In the genomic region with DNA sequence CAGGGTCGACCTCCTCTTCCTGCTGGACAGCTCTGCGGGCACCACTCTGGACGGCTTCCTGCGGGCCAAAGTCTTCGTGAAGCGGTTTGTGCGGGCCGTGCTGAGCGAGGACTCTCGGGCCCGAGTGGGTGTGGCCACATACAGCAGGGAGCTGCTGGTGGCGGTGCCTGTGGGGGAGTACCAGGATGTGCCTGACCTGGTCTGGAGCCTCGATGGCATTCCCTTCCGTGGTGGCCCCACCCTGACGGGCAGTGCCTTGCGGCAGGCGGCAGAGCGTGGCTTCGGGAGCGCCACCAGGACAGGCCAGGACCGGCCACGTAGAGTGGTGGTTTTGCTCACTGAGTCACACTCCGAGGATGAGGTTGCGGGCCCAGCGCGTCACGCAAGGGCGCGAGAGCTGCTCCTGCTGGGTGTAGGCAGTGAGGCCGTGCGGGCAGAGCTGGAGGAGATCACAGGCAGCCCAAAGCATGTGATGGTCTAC, we compare ENCODE assay signal across 19 cellular contexts. TPM values are rescaled to one million over a fixed set of nuclear protein-coding genes. Genes with fewer than 3 reads are reported as not detected.
DNase-seq lines count a peak whose midpoint lies in the region; ATAC-seq, FAIRE-seq and TF ChIP-seq lines count a peak whose summit lies in the region.
"Had no signal": no experiment of that assay in that cellular context is flagged by ENCODE, and none has a peak within 500 bp of the region (broad histone marks: within the 10 kb centered on the region; RNA-seq: fewer than 3 reads in every experiment).

No MANE protein-coding gene starts in this region.

- WGBS in HepG2 (ENCODE audit: low lambda C conversion rate) = 90% methylated on average over 9 of the region's 31 CpGs

- H3K4me1 Mint-ChIP-seq in WTC11 = no peaks in the 10 kb centered on the region

- TF ChIP-seq CTCF in WTC11 (IDR thresholded peaks at IDR 0.05) (no peak), HepG2 (CRISPR knock-in tag; IDR thresholded peaks at IDR 0.05) (no peak)

- no peaks in the 10 kb centered on the region for H3K36me3 ChIP-seq in H7 (replicated peaks; ENCODE audit: control insufficient read depth, insufficient read depth, low read length)
- no peaks in the 10 kb centered on the region for H3K36me3 ChIP-seq in HepG2 (replicated peaks in 1 of 2; ENCODE audit: control insufficient read depth in 1 of 2, insufficient read depth in 2 of 2, low read length in 2 of 2)
- H3K36me3 ChIP-seq: BLaER1 treated with 17β-estradiol and CSF1 and Interleukin-3, amounts not matched to agents 10 nM and 100 nM; Peyer's patch; SJSA1 had no signal

- POLR2A ChIA-PET in WTC11 (lab: Charles Lee) = interaction anchor here (1.1 kb wide), 1 partner anchor 89 kb away, joined by 3 read pairs; no protein-coding TSS in a partner anchor
- POLR2A ChIA-PET in HepG2 (lab: Yijun Ruan, JAX) = no interaction called here

- H3K27me3 ChIP-seq in H7 (ENCODE audit: control insufficient read depth, insufficient read depth, low read length) = no peaks in the 10 kb centered on the region
- H3K27me3 ChIP-seq in HepG2 (ENCODE audit: control insufficient read depth in 1 of 2, insufficient read depth in 2 of 2, low read length in 2 of 2) = peaks cover 1 to 37% of the 10 kb centered on the region in 2 experiments; a peak in 4 of 5 replicates
- H3K27me3 ChIP-seq: BLaER1 treated with 17β-estradiol and CSF1 and Interleukin-3, amounts not matched to agents 10 nM and 100 nM; Peyer's patch; SJSA1 had no signal

- FAIRE-seq in HepG2 (lab: Jason Lieb, UNC) = no peak

- H3K9ac ChIP-seq in HepG2 (ENCODE audit: insufficient read depth, low read depth, low read length) = no peak overlapping the region
- H3K9ac ChIP-seq: BLaER1 treated with 17β-estradiol and CSF1 and Interleukin-3, amounts not matched to agents 10 nM and 100 nM had no signal

- no peak overlapping the region for H3K27ac Mint-ChIP-seq in WTC11
- H3K27ac Mint-ChIP-seq: CD8-positive, alpha-beta T cell had no signal

- no peaks in the 10 kb centered on the region for H3K36me3 Mint-ChIP-seq in WTC11
- H3K36me3 Mint-ChIP-seq: CD8-positive, alpha-beta T cell had no signal

- no TSS peak for BruUV-seq in HepG2 (replicated peaks; lab: Mats Ljungman, UMichigan)

- H3K9me3 ChIP-seq in HepG2 (ENCODE audit: low read length) = no peaks in the 10 kb centered on the region
- H3K9me3 ChIP-seq: Peyer's patch, SJSA1 had no signal

- intact Hi-C loops in HepG2 (cut with micrococcal nuclease; ENCODE audit: unreplicated experiment) (no loop called here), posterior vena cava (cut with DNase I) (no loop called here)

- no peak overlapping the region for H3K27ac ChIP-seq in HepG2 (ENCODE audit: extremely low read length, insufficient read depth, low read length)
- H3K27ac ChIP-seq: BLaER1 treated with 17β-estradiol and CSF1 and Interleukin-3, amounts not matched to agents 10 nM and 100 nM; Peyer's patch; SJSA1 had no signal

- CTCF ChIA-PET in WTC11 (lab: Charles Lee) (interaction anchor here (1.0 to 2.8 kb wide), 3 partner anchors 8 to 173 kb away, joined by 3 to 16 read pairs (median 6); no protein-coding TSS in a partner anchor), HepG2 (lab: Yijun Ruan, JAX; ENCODE audit: low intra/inter-chr PET ratio, low total read pairs) (no interaction called here)

- no peaks in the 10 kb centered on the region; the same call in 1 of the 2 replicates for H3K9me3 Mint-ChIP-seq in WTC11
- H3K9me3 Mint-ChIP-seq: CD8-positive, alpha-beta T cell had no signal

- DNase-seq in H7 = peak; percentile 54
- DNase-seq in WTC11 (ENCODE audit: low spot score) = no peak
- DNase-seq in HepG2 (ENCODE audit: low spot score) = no peak
- peak; percentile 73 for DNase-seq in posterior vena cava (ENCODE audit: low spot score)
- no peak for DNase-seq in DMS114 treated with DMSO at 0.1 percent for 48 hours (lab: John Stamatoyannopoulos, UW; ENCODE audit: unreplicated experiment)
- no peak for DNase-seq in NCI-H2029 (lab: John Stamatoyannopoulos, UW)
- DNase-seq in stimulated activated CD4-positive, alpha-beta T cell treated with anti-CD3 and anti-CD28 coated beads, Interleukin-12 subunit alpha, Interleukin-12 subunit beta, amount 100 ng/mL, for 4 hours = no peak
- DNase-seq: CD8-positive, alpha-beta T cell; HCEC 1CT; MM.1S; NCI-H1092 treated with DMSO at 0.1 percent for 48 hours; NCI-H146; NCI-H2081 treated with DMSO at 0.1 percent for 48 hours had no signal

- H3K27me3 Mint-ChIP-seq in WTC11 (ENCODE audit: low read depth) = no peaks in the 10 kb centered on the region

- in situ Hi-C loops in HepG2 (cut with HindIII; ENCODE audit: extremely low pct_ligation_motif_present, low pct_unique_long_range_greater_than_20kb) = no loop called here

- H3K4me3 ChIP-seq in H7 (ENCODE audit: insufficient read depth, low read depth, low read length) (no peak overlapping the region), HepG2 (replicated peaks in 1 of 3; ENCODE audit: insufficient read depth in 1 of 3, low read depth in 2 of 3, low read length in 3 of 3) (no peak overlapping the region)
- H3K4me3 ChIP-seq: BLaER1 treated with 17β-estradiol and CSF1 and Interleukin-3, amounts not matched to agents 10 nM and 100 nM; Peyer's patch; SJSA1 had no signal

- no peak overlapping the region for H3K4me2 ChIP-seq in HepG2 (ENCODE audit: low read depth, low read length)
- H3K4me2 ChIP-seq: BLaER1 treated with 17β-estradiol and CSF1 and Interleukin-3, amounts not matched to agents 10 nM and 100 nM had no signal

- TF ChIP-seq RAD21 in HepG2 (CRISPR knock-in tag; IDR thresholded peaks at IDR 0.05) = no peak

- TF ChIP-seq POLR2A in HepG2 (IDR thresholded peaks at IDR 0.05; ENCODE audit: insufficient read depth in 1 of 2, low read depth in 2 of 2, low read length in 2 of 2) = no peak

- no peaks in the 10 kb centered on the region for H4K20me1 ChIP-seq in HepG2 (ENCODE audit: insufficient read depth, low read length)
- H4K20me1 ChIP-seq: BLaER1 treated with 17β-estradiol and CSF1 and Interleukin-3, amounts not matched to agents 10 nM and 100 nM had no signal

- no peak overlapping the region for H3K4me3 Mint-ChIP-seq in WTC11
- H3K4me3 Mint-ChIP-seq: CD8-positive, alpha-beta T cell had no signal

- H2AFZ ChIP-seq in HepG2 (ENCODE audit: low read length) = no peak overlapping the region

- no peaks in the 10 kb centered on the region for H3K79me2 ChIP-seq in HepG2 (ENCODE audit: insufficient read depth, low read length)

- H3K4me1 ChIP-seq in HepG2 (ENCODE audit: insufficient read depth, low read length) = no peaks in the 10 kb centered on the region
- H3K4me1 ChIP-seq: Peyer's patch, SJSA1 had no signal

- ATAC-seq in WTC11 (peak; percentile 58), HepG2 (no peak), GM21390 (IDR thresholded peaks at IDR 0.05; ENCODE audit: unreplicated experiment) (no peak)
- ATAC-seq: CD8-positive, alpha-beta T cell had no signal

- TF ChIP-seq EP300 in HepG2 (IDR thresholded peaks at IDR 0.05; ENCODE audit: low read depth in 2 of 2, low read length in 2 of 2) (no peak), HepG2 (CRISPR knock-in tag; IDR thresholded peaks at IDR 0.05; ENCODE audit: borderline replicate concordance) (no peak)

TF ChIP-seq in WTC11, 78 proteins besides CTCF, POLR2A, EP300 and RAD21 (continues in another document):
- TF ChIP-seq USF2 (CRISPR knock-in tag; IDR thresholded peaks at IDR 0.05) (no peak), NFATC4 (CRISPR knock-in tag; IDR thresholded peaks at IDR 0.05) (no peak)

RNA-seq across cellular contexts. Expression of gene VWA2, which starts 46.9 kb away (rescaled TPM):
- 0.21 and 0.44 TPM in 2 replicates for total RNA-seq in H7 (2014; rRNA removed; shearing (Covaris generic))
- total RNA-seq in WTC11 (2021) (2.1 to 3.1 TPM (median 2.7 TPM) in 3 replicates), HepG2 (2016; rRNA removed; fragmentation: Illumina TruSeq; extraction: Trizol) (not detected in 2 replicates), posterior vena cava (not detected)
- not detected in 2 replicates for total RNA-seq in HepG2 (2016; cell fraction: cytosol; rRNA removed; fragmentation: Illumina TruSeq; extraction: Trizol; ENCODE audit: low read depth)
- not detected in 2 replicates for total RNA-seq in HepG2 (2016; cell fraction: insoluble cytoplasmic fraction; rRNA removed; fragmentation: Illumina TruSeq; extraction: Trizol)
- total RNA-seq in HepG2 (2016; cell fraction: membrane; rRNA removed; fragmentation: Illumina TruSeq; extraction: Trizol) = not detected in 2 replicates
- total RNA-seq in HepG2 (2016; cell fraction: nucleus; rRNA removed; fragmentation: Illumina TruSeq; extraction: Trizol) = not detected in 2 replicates
- not detected in 2 replicates for polyA plus RNA-seq in HepG2 (2011; rRNA removed)
- not detected in 2 replicates for polyA plus RNA-seq in HepG2 (2011; cell fraction: cytosol; rRNA removed)
- polyA plus RNA-seq in HepG2 (2011; cell fraction: nucleus; rRNA removed) = not detected in 2 replicates
- not detected in 2 replicates for polyA plus RNA-seq in HepG2 (2012)
- not detected in 2 replicates for polyA plus RNA-seq in HepG2 (2016; cell fraction: cytosol; fragmentation: Illumina TruSeq; extraction: Trizol; ENCODE audit: low read depth)
- polyA plus RNA-seq in HepG2 (2016; cell fraction: insoluble cytoplasmic fraction; fragmentation: Illumina TruSeq; extraction: Trizol; ENCODE audit: low read depth) = not detected in 2 replicates
- polyA plus RNA-seq in HepG2 (2016; cell fraction: membrane; fragmentation: Illumina TruSeq; extraction: Trizol; ENCODE audit: low read depth) = not detected in 2 replicates
- not detected in 2 replicates for polyA plus RNA-seq in HepG2 (2016; cell fraction: nucleus; fragmentation: Illumina TruSeq; extraction: Trizol; ENCODE audit: insufficient read depth, low read depth)
- 0.07 TPM in 1 of 2 replicates, not detected in the other for polyA minus RNA-seq in HepG2 (2011; rRNA and poly(A)+ RNA removed; ENCODE audit: low replicate concordance)
- not detected in 2 replicates for polyA minus RNA-seq in HepG2 (2011; cell fraction: cytosol; rRNA and poly(A)+ RNA removed)
- not detected in 2 replicates for polyA minus RNA-seq in HepG2 (2011; cell fraction: nucleus; rRNA and poly(A)+ RNA removed)
- total RNA-seq: CD8-positive, alpha-beta T cell; LHCN-M2; NCI-H460; SJSA1 had no signal

Comparison
In these comparisons a context has a peak if more than half of its experiments do, and no peak if none do; other contexts are left out.
1. DNase-seq: peak in H7 (single experiment) and posterior vena cava (single experiment); none in WTC11 (single experiment), HepG2 (single experiment), DMS114 treated with DMSO at 0.1 percent for 48 hours (single experiment), NCI-H2029 (single experiment) and stimulated activated CD4-positive, alpha-beta T cell treated with anti-CD3 and anti-CD28 coated beads, Interleukin-12 subunit alpha, Interleukin-12 subunit beta, amount 100 ng/mL, for 4 hours (single experiment).